ENCODE assay signal across 9 cellular contexts in genomic region chrX:73215263-73215662, GRCh38. TPM values are rescaled to one million over a fixed set of nuclear protein-coding genes. Genes with fewer than 3 reads are reported as not detected.
DNase-seq lines count a peak whose midpoint lies in the region; ATAC-seq and TF ChIP-seq lines count a peak whose summit lies in the region.
"Had no signal": no experiment of that assay in that cellular context is flagged by ENCODE, and none has a peak within 500 bp of the region (broad histone marks: within the 10 kb centered on the region; RNA-seq: fewer than 3 reads in every experiment).

No MANE protein-coding gene starts in this region.

- H3K4me1 ChIP-seq in endodermal cell (ENCODE audit: control insufficient read depth, insufficient read depth, low read length) (no peaks in the 10 kb centered on the region), rectal smooth muscle tissue (ENCODE audit: control insufficient read depth, insufficient read depth, low read length) (peaks cover 2% of the 10 kb centered on the region), Karpas-422 (ENCODE audit: low read length) (no peaks in the 10 kb centered on the region)

- 56 to 75% methylated on average over 2 to 3 of the region's 8 CpGs for WGBS in endodermal cell (ENCODE audit: insufficient coverage in 1 of 2, insufficient read length in 1 of 2), 2 experiments

- H3K9ac ChIP-seq in endodermal cell (ENCODE audit: extremely low read depth, low read length, poor library complexity, severe bottlenecking) (no peak overlapping the region), rectal smooth muscle tissue (ENCODE audit: low read length) (no peak overlapping the region), Karpas-422 (ENCODE audit: low read length) (no peak overlapping the region)

- no peaks in the 10 kb centered on the region for H3K36me3 Mint-ChIP-seq in endodermal cell (ENCODE audit: low read depth)

- TF ChIP-seq CTCF in endodermal cell (conservative IDR thresholded peaks at IDR 0.05), result no peak

- peak overlapping the region; percentile 78 for H3K27ac Mint-ChIP-seq in endodermal cell

- peak; percentile 19 for ATAC-seq in GM18511 (IDR thresholded peaks at IDR 0.05; ENCODE audit: unreplicated experiment)

- peaks cover 38% of the 10 kb centered on the region for H3K9me3 Mint-ChIP-seq in endodermal cell

- no peaks in the 10 kb centered on the region for H3K9me3 ChIP-seq in MG63
- no peaks in the 10 kb centered on the region for H3K9me3 ChIP-seq in endodermal cell (ENCODE audit: control insufficient read depth, low read length)
- no peaks in the 10 kb centered on the region for H3K9me3 ChIP-seq in Karpas-422 (ENCODE audit: low read length)

- no peaks in the 10 kb centered on the region for H3K9me2 ChIP-seq in Karpas-422 (replicated peaks; ENCODE audit: insufficient read depth, low read length)

- no peak overlapping the region for H2AFZ ChIP-seq in Karpas-422 (ENCODE audit: low read length)

- H3K27ac ChIP-seq in endodermal cell (ENCODE audit: low read depth, low read length) (no peak overlapping the region), rectal smooth muscle tissue (ENCODE audit: low read depth, low read length) (no peak overlapping the region), Karpas-422 (ENCODE audit: low read length) (no peak overlapping the region)
- H3K27ac ChIP-seq: SK-N-MC had no signal

- H3K4me3 ChIP-seq in MG63 (peak overlapping the region; percentile 34), endodermal cell (ENCODE audit: low read length) (peak overlapping the region; percentile 86), rectal smooth muscle tissue (ENCODE audit: low read length) (peak overlapping the region; percentile 67), Karpas-422 (ENCODE audit: low read length) (no peak overlapping the region)

- no peaks in the 10 kb centered on the region for H4K20me1 ChIP-seq in Karpas-422 (ENCODE audit: insufficient read depth, low read depth, low read length)

- DNase-seq in MG63 (no peak), endodermal cell (no peak), NCI-H82 (lab: John Stamatoyannopoulos, UW) (no peak), NCI-H82 treated with DMSO at 0.1 percent for 48 hours (lab: John Stamatoyannopoulos, UW; ENCODE audit: unreplicated experiment) (no peak), Karpas-422 (no peak), DMS153 treated with DMSO at 0.1 percent for 48 hours (lab: John Stamatoyannopoulos, UW; ENCODE audit: unreplicated experiment) (no peak)

- H3K79me2 ChIP-seq in Karpas-422 (ENCODE audit: low read length), result no peaks in the 10 kb centered on the region

- H3K27me3 Mint-ChIP-seq in endodermal cell (ENCODE audit: insufficient read depth), result peaks cover 6% of the 10 kb centered on the region

- H3K4me1 Mint-ChIP-seq in endodermal cell, result peaks cover 5% of the 10 kb centered on the region

- H3K36me3 ChIP-seq in MG63 (no peaks in the 10 kb centered on the region), endodermal cell (ENCODE audit: control insufficient read depth, insufficient read depth, low read length) (no peaks in the 10 kb centered on the region), rectal smooth muscle tissue (ENCODE audit: control insufficient read depth, insufficient read depth, low read length) (no peaks in the 10 kb centered on the region), Karpas-422 (ENCODE audit: insufficient read depth, low read length) (no peaks in the 10 kb centered on the region)

- H3K27me3 ChIP-seq in MG63 (no peaks in the 10 kb centered on the region), endodermal cell (ENCODE audit: control insufficient read depth, insufficient read depth, low read length, poor library complexity, severe bottlenecking) (no peaks in the 10 kb centered on the region), rectal smooth muscle tissue (ENCODE audit: control insufficient read depth, insufficient read depth, low read length) (no peaks in the 10 kb centered on the region), Karpas-422 (ENCODE audit: low read length) (no peaks in the 10 kb centered on the region)

- no peak overlapping the region for H3K4me2 ChIP-seq in Karpas-422 (ENCODE audit: low read depth, low read length, poor library complexity, severe bottlenecking)

- H3K4me3 Mint-ChIP-seq in endodermal cell, result peak overlapping the region; percentile 79

RNA-seq across cellular contexts. Expression of gene NAP1L2, which starts 0.6 kb away (rescaled TPM):
- total RNA-seq in MG63 (2014; rRNA removed; shearing (Covaris generic); ENCODE audit: low replicate concordance), result 0.10 and 0.13 TPM in 2 replicates
- 1 to 10 TPM; 5.7 to 6.9 TPM for total RNA-seq in endodermal cell
- 7.7 TPM for polyA plus RNA-seq in endodermal cell (2013, experiment 1 of 2)
- 7.3 TPM for polyA plus RNA-seq in endodermal cell (2013, experiment 2 of 2)
- not detected in 2 replicates for total RNA-seq in Karpas-422 (2014; rRNA removed; shearing (Covaris generic); ENCODE audit: low replicate concordance)
